ENCODE assay signal across 20 cellular contexts in genomic region chr12:98471085-98471484, GRCh38. TPM values are rescaled to one million over a fixed set of nuclear protein-coding genes. Genes with fewer than 3 reads are reported as not detected.
DNase-seq lines count a peak whose midpoint lies in the region; ATAC-seq and TF ChIP-seq lines count a peak whose summit lies in the region.
"Had no signal": no experiment of that assay in that cellular context is flagged by ENCODE, and none has a peak within 500 bp of the region (broad histone marks: within the 10 kb centered on the region; RNA-seq: fewer than 3 reads in every experiment).

No MANE protein-coding gene starts in this region.

- no peak overlapping the region for H3K27ac ChIP-seq in coronary artery
- H3K27ac ChIP-seq: epithelial cell of prostate, gastrocnemius medialis, left lung, suprapubic skin had no signal

- TF ChIP-seq CTCF in coronary artery (IDR thresholded peaks at IDR 0.05) = no peak

- ATAC-seq in GM18502 (IDR thresholded peaks at IDR 0.05; ENCODE audit: poor library complexity, unreplicated experiment) (peak; percentile 20), GM19395 (IDR thresholded peaks at IDR 0.05; ENCODE audit: unreplicated experiment) (peak; percentile 28), HG02885 (IDR thresholded peaks at IDR 0.05; ENCODE audit: poor library complexity, unreplicated experiment) (peak; percentile 43), HG03135 (IDR thresholded peaks at IDR 0.05; ENCODE audit: unreplicated experiment) (no peak), sciatic nerve (no peak)
- ATAC-seq: gastrocnemius medialis, left lung had no signal

- intact Hi-C loops in sciatic nerve (cut with DNase I) = no loop called here

- DNase-seq in coronary artery (ENCODE audit: low spot score) (peak; percentile 24), sciatic nerve (ENCODE audit: low spot score) (no peak), DMS79 treated with DMSO at 0.1 percent for 48 hours (lab: John Stamatoyannopoulos, UW) (no peak)
- no peak for DNase-seq in activated T-cell treated with anti-CD3 and anti-CD28 coated beads, Interleukin-2, amount 50 U/mL, for 1 hour
- DNase-seq: activated CD4-positive, alpha-beta T cell treated with anti-CD3 and anti-CD28 coated beads, Interleukin-2, amount 10 ng/mL, durations not matched to agents 24 days and 14 days; activated naive CD4-positive, alpha-beta T cell treated with anti-CD3 and anti-CD28 coated beads, Interleukin-2, amount 50 U/mL, for 16 hours; activated T-cell treated with anti-CD3 and anti-CD28 coated beads for 4 hours; Calu3; gastrocnemius medialis; Karpas-422; left lung; NCI-H1436 treated with DMSO at 0.1 percent for 48 hours; NCI-H345; SW 1271 had no signal

- no peak overlapping the region for H3K4me3 ChIP-seq in coronary artery
- H3K4me3 ChIP-seq: gastrocnemius medialis, left lung, suprapubic skin had no signal

RNA-seq across cellular contexts. Expression of gene TMPO, which starts 44.3 kb away (rescaled TPM):
- 54.5 TPM for total RNA-seq in sciatic nerve

Comparison
In these comparisons a context has a peak if more than half of its experiments do, and no peak if none do; other contexts are left out.
1. ATAC-seq: peak in GM18502 (single experiment), GM19395 (single experiment) and HG02885 (single experiment); none in HG03135 (single experiment) and sciatic nerve (single experiment).